ENCODE assay signal across 13 cellular contexts in the genomic region with DNA sequence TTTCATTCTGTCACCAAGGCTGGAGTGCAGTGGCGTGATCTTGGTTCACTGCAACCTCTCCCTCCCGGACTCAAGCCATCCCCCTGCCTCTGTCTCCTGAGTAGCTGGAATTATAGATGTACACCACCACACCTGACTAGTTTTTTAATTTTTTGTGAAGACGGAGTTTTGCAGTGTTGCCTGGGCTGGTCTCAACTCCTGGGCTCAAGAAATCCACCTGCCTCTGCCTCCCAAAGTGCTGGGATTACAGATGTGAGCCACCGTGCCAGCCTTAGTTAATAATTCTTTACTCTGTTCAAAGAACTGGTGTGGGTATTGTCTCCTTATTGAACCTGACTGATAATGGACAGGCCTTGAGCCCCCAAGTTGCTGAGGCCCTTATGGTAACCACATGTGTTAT. TPM values are rescaled to one million over a fixed set of nuclear protein-coding genes. Genes with fewer than 3 reads are reported as not detected.
"Had no signal": no experiment of that assay in that cellular context is flagged by ENCODE, and none has a peak within 500 bp of the region (broad histone marks: within the 10 kb centered on the region; RNA-seq: fewer than 3 reads in every experiment).

No MANE protein-coding gene starts in this region.

- H3K4me1 ChIP-seq: adrenal gland, esophagus muscularis mucosa, testis had no signal

- H3K4me3 ChIP-seq: adrenal gland, colonic mucosa, esophagus muscularis mucosa, stomach, testis had no signal

- H3K36me3 ChIP-seq: adrenal gland, colonic mucosa, esophagus muscularis mucosa, stomach had no signal

- H3K27ac ChIP-seq: adrenal gland, colonic mucosa, esophagus muscularis mucosa, stomach, testis had no signal

- DNase-seq: central memory CD4-positive, alpha-beta T cell; hippocampal formation had no signal

- H3K27me3 ChIP-seq: adrenal gland, colonic mucosa, testis had no signal

- H3K9me3 ChIP-seq: adrenal gland, colonic mucosa, esophagus muscularis mucosa, testis had no signal

RNA-seq across cellular contexts. Expression of a gene that starts 10.4 kb away (rescaled TPM):
- polyA plus RNA-seq: neural cell had no signal

RNA-seq across cellular contexts. Expression of a gene that starts 30.9 kb away (rescaled TPM):
- total RNA-seq: activated CD4-positive, alpha-beta memory T cell treated with anti-CD3 and anti-CD28 coated beads for 36 hours; activated CD4-positive, alpha-beta T cell treated with anti-CD3 and anti-CD28 coated beads for 36 hours; activated CD8-positive, alpha-beta memory T cell treated with anti-CD3 and anti-CD28 coated beads, Interleukin-2, amount 10 ng/mL, durations not matched to agents 7 days and 5 days had no signal
- polyA plus RNA-seq: neural cell had no signal

RNA-seq across cellular contexts. Expression of a gene that starts 51.8 kb away (rescaled TPM):
- total RNA-seq: activated CD4-positive, alpha-beta T cell treated with anti-CD3 and anti-CD28 coated beads for 36 hours; glomerular endothelial cell; stomach; urinary bladder had no signal
- polyA plus RNA-seq: neural cell, stomach had no signal
